1 cellular context compared by ENCODE assay signal in the genomic region with DNA sequence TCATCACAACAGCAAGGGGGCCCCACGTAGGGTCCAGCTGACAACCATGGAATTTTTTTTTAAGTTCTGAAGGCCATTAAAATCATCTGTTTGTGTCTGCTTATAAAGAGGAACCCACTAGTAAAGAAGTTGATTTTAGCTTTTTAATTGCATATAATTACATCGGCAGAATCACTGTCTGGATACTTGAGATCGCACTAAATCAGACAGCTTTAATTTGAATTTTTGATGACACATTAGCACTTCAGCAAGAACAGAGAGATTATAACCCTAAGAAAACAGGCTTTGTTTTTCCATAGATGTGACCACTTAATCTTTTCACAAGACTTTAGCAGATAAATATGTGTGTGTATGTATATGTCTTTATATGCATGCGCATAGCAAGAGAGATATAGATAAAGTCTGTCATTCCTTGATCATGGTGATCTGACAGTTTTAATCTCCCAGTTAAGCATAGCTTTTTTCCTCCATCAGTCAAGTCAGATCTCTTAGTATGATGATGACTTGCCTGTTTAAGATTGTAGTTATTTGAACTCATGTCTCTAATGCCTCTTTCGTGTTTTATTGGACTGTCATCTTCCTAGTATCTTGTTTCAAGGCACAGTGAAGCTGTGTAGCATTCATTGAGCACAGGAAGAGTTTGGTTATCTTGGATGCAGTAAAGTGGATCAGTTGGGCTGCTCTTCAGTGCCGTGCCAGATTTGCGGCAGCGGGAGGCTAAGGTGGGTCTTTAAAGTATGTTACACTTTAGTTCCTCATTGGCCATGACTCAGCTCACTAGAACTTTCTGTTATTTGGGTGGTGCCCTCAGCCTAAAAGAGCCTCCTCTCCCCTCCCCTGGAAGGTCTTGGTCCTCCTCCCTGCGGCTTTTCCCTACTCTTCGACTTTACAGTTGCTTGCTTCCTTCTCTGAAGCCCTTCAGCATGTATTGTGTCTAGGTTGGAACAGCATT.
TF ChIP-seq lines count a peak whose summit lies in the region.

No MANE protein-coding gene starts in this region.

TF ChIP-seq in neural cell, 6 proteins besides CTCF, POLR2A, EP300 and RAD21 (continued from another document):
- TF ChIP-seq REST (IDR thresholded peaks at IDR 0.05; ENCODE audit: borderline replicate concordance) (no peak), MXI1 (conservative IDR thresholded peaks at IDR 0.05; ENCODE audit: poor library complexity, severe bottlenecking) (no peak), POLR2AphosphoS5 (IDR thresholded peaks at IDR 0.05) (no peak), SMC3 (conservative IDR thresholded peaks at IDR 0.05; ENCODE audit: poor library complexity) (no peak), EZH2 (IDR thresholded peaks at IDR 0.05; ENCODE audit: borderline replicate concordance, insufficient read depth, low read length, poor library complexity, severe bottlenecking) (no peak)
